Comparison of ENCODE assay signal across 1 cellular context in the genomic region with DNA sequence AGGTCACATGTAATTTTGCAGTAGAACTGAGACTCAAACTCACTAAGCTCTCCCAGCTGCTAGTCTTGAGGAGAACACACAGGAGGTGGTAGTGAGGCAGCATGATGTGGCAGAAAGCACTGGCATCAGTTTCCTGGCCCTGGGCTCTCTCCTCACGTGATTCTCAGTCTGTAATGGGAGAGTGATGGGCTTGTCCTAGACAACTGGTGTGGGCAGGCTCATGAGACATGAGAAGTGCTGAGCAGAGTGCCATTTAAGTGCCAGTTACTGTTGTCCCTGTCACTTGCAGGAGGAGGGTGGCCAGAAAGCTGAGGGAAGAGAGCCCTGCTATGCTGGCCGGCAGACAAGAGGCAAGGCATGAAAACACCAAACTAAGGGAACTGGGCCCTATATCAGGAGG.
TF ChIP-seq lines count a peak whose summit lies in the region.

No MANE protein-coding gene starts in this region.

TF ChIP-seq in GM12878, 131 proteins besides CTCF, POLR2A, EP300 and RAD21:
- TF ChIP-seq, protein P1, sequence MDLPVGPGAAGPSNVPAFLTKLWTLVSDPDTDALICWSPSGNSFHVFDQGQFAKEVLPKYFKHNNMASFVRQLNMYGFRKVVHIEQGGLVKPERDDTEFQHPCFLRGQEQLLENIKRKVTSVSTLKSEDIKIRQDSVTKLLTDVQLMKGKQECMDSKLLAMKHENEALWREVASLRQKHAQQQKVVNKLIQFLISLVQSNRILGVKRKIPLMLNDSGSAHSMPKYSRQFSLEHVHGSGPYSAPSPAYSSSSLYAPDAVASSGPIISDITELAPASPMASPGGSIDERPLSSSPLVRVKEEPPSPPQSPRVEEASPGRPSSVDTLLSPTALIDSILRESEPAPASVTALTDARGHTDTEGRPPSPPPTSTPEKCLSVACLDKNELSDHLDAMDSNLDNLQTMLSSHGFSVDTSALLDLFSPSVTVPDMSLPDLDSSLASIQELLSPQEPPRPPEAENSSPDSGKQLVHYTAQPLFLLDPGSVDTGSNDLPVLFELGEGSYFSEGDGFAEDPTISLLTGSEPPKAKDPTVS (IDR thresholded peaks at IDR 0.05; ENCODE audit: low read depth, low read length), result no peak
- TF ChIP-seq BHLHE40 (IDR thresholded peaks at IDR 0.05; ENCODE audit: borderline replicate concordance in 1 of 2, low read depth in 2 of 2, low read length in 1 of 2), result peak in 1 of 2 experiments; percentile 44; a peak in 2 of 4 replicates
